ENCODE assay signal across 13 cellular contexts in genomic region chr15:38605744-38606143, GRCh38.
"Had no signal": no experiment of that assay in that cellular context is flagged by ENCODE, and none has a peak within 500 bp of the region (broad histone marks: within the 10 kb centered on the region; RNA-seq: fewer than 3 reads in every experiment).

No MANE protein-coding gene starts in this region.

- H3K9me3 Mint-ChIP-seq: activated naive CD4-positive, alpha-beta T cell treated with anti-CD3 and anti-CD28 coated beads for 36 hours; mesothelial cell of epicardium had no signal

- H3K27ac ChIP-seq: lower lobe of right lung, ovary, sigmoid colon, spleen, stomach, testis had no signal

- H3K4me3 Mint-ChIP-seq: activated naive CD4-positive, alpha-beta T cell treated with anti-CD3 and anti-CD28 coated beads for 36 hours; mesothelial cell of epicardium; neural crest cell had no signal

- DNase-seq: activated naive CD4-positive, alpha-beta T cell treated with anti-CD3 and anti-CD28 coated beads for 36 hours; left colon; lower lobe of right lung; ovary; SHP77; sigmoid colon; SK-N-SH; spleen; stomach; T-helper 1 cell; testis had no signal

- ATAC-seq: left colon, lower lobe of right lung had no signal

- H3K36me3 Mint-ChIP-seq: mesothelial cell of epicardium had no signal

- H3K27ac Mint-ChIP-seq: activated naive CD4-positive, alpha-beta T cell treated with anti-CD3 and anti-CD28 coated beads for 36 hours; mesothelial cell of epicardium had no signal
